In the genomic region with DNA sequence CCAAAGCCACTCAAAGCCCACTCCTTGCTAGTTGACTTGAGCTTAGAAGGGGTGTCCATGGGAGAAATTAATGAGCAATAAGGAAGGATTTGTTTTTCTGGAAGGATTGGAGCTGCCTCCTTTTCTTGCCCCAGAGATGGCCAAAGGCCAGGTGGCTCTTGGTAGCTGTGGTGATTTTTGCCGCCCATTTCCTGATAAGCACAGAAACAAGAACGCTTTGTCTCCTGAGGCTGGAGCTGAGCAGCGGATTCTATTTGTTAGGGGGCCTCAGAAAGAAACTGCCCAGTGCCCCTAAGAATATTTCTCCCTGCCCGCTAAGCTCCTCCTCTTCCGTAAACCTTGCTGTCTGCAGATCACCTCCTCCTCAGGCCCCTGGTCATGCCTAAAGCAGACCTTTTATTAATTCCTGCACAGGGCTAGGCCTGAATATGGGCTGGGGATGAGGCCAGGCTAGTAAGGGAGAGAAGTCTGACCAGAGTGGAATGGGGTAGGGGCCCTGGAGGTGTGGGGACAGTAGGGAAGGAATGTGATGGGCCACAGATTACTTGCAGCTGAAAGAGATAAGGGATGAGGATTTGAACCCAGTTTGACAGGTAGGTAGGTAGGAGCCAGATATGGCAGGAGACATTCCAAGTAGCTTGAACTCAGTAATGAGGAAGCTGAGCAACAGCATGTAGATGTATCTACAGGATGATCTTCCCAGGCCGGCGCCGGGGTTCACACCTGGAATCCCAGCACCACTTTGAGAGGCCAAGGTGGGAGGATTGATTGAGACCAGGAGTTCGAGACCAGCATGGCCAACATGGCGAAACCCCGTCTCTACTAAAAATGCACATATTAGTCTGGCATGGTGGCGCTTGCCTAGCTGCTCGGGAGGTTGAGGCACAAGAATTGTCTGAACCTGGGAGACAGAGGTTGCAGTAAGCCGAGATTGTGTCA, we compare ENCODE assay signal across 11 cellular contexts.
DNase-seq lines count a peak whose midpoint lies in the region; ATAC-seq, FAIRE-seq and TF ChIP-seq lines count a peak whose summit lies in the region.
"Had no signal": no experiment of that assay in that cellular context is flagged by ENCODE, and none has a peak within 500 bp of the region (broad histone marks: within the 10 kb centered on the region; RNA-seq: fewer than 3 reads in every experiment).

No MANE protein-coding gene starts in this region.

- intact Hi-C loops in kidney (cut with DNase I): no loop called here

- no peak overlapping the region for H2AFZ ChIP-seq in smooth muscle cell (ENCODE audit: low read depth)

- DNase-seq in astrocyte of the hippocampus (ENCODE audit: low read depth, low spot score) (peak; percentile 20), kidney (no peak), smooth muscle cell (lab: John Stamatoyannopoulos, UW; ENCODE audit: unreplicated experiment) (no peak), WERI-Rb-1 (no peak), NCI-H146 treated with DMSO at 0.1 percent for 48 hours (lab: John Stamatoyannopoulos, UW; ENCODE audit: unreplicated experiment) (no peak)
- DNase-seq in stimulated activated naive CD8-positive, alpha-beta T cell treated with anti-CD3 and anti-CD28 coated beads, Interleukin-15, Interleukin-2, amounts not matched to agents 100 U/mL and 50 U/mL, for 24 hours: no peak
- DNase-seq: activated naive CD4-positive, alpha-beta T cell; immature natural killer cell had no signal

- peaks cover 9 to 12% of the 10 kb centered on the region in 2 donors for H3K36me3 ChIP-seq in kidney (ENCODE audit: control insufficient read depth in 1 of 2, insufficient read depth in 2 of 2, low read length in 2 of 2)
- no peaks in the 10 kb centered on the region for H3K36me3 ChIP-seq in smooth muscle cell (ENCODE audit: low read depth)
- H3K36me3 ChIP-seq in WERI-Rb-1: no peaks in the 10 kb centered on the region

- FAIRE-seq in kidney (lab: Jason Lieb, UNC): no peak

- H3K27me3 ChIP-seq in smooth muscle cell (ENCODE audit: low read depth): no peaks in the 10 kb centered on the region
- no peaks in the 10 kb centered on the region for H3K27me3 ChIP-seq in WERI-Rb-1 (ENCODE audit: insufficient read depth, low read depth, severe bottlenecking)

- WGBS in smooth muscle cell (ENCODE audit: low lambda C conversion rate): 91% methylated on average over 14 of the region's 14 CpGs

- TF ChIP-seq CTCF in C4-2B (conservative IDR thresholded peaks at IDR 0.05): no peak
- no peak for TF ChIP-seq CTCF in kidney (IDR thresholded peaks at IDR 0.05; ENCODE audit: borderline replicate concordance, extremely low read depth, insufficient read depth)
- TF ChIP-seq CTCF in smooth muscle cell (IDR thresholded peaks at IDR 0.05; ENCODE audit: borderline replicate concordance, insufficient read depth, poor library complexity, severe bottlenecking): no peak
- no peak for TF ChIP-seq CTCF in WERI-Rb-1 (IDR thresholded peaks at IDR 0.05; ENCODE audit: low read depth, low read length)

- no peak for ATAC-seq in stimulated activated naive CD8-positive, alpha-beta T cell treated with anti-CD3 and anti-CD28 coated beads, Interleukin-15, Interleukin-2, amounts not matched to agents 100 U/mL and 50 U/mL, for 24 hours
- no peak for ATAC-seq in HG03135 (IDR thresholded peaks at IDR 0.05; ENCODE audit: unreplicated experiment)

- peak overlapping the region; percentile 43 for H3K4me2 ChIP-seq in smooth muscle cell

- H3K79me2 ChIP-seq in smooth muscle cell (ENCODE audit: low read depth): no peaks in the 10 kb centered on the region

- peaks cover 9 to 32% of the 10 kb centered on the region in 2 donors for H3K4me1 ChIP-seq in kidney (ENCODE audit: control insufficient read depth in 1 of 2, insufficient read depth in 1 of 2, low read depth in 1 of 2, low read length in 2 of 2)
- peaks cover 20% of the 10 kb centered on the region for H3K4me1 ChIP-seq in smooth muscle cell (ENCODE audit: low read depth)

- H3K9ac ChIP-seq in kidney (ENCODE audit: low read length in 2 of 2): no peak overlapping the region
- peak overlapping the region; percentile 50 for H3K9ac ChIP-seq in smooth muscle cell (ENCODE audit: low read depth)

- H3F3A ChIP-seq in smooth muscle cell (ENCODE audit: low read depth): peaks cover 4% of the 10 kb centered on the region

- peak overlapping the region; percentile 55 for H3K27ac ChIP-seq in C4-2B
- peak overlapping the region; percentile 47 to 52 for H3K27ac ChIP-seq in kidney (ENCODE audit: low read depth in 2 of 2, low read length in 2 of 2)
- H3K27ac ChIP-seq in smooth muscle cell (ENCODE audit: low read depth): peak overlapping the region; percentile 81
- no peak overlapping the region for H3K27ac ChIP-seq in WERI-Rb-1

- H4K20me1 ChIP-seq in smooth muscle cell (ENCODE audit: low read depth): no peaks in the 10 kb centered on the region

- no peak overlapping the region for H3K4me3 ChIP-seq in kidney (ENCODE audit: low read length in 2 of 2)
- no peak overlapping the region for H3K4me3 ChIP-seq in smooth muscle cell
- H3K4me3 ChIP-seq in WERI-Rb-1 (ENCODE audit: low read depth, low read length): no peak overlapping the region
- H3K4me3 ChIP-seq: GM12878 had no signal

- H3K9me3 ChIP-seq in kidney (ENCODE audit: control insufficient read depth in 1 of 2, low read length in 2 of 2) (no peaks in the 10 kb centered on the region), smooth muscle cell (replicated peaks; ENCODE audit: low read depth) (no peaks in the 10 kb centered on the region), WERI-Rb-1 (ENCODE audit: severe bottlenecking) (no peaks in the 10 kb centered on the region)
